In the genomic region with DNA sequence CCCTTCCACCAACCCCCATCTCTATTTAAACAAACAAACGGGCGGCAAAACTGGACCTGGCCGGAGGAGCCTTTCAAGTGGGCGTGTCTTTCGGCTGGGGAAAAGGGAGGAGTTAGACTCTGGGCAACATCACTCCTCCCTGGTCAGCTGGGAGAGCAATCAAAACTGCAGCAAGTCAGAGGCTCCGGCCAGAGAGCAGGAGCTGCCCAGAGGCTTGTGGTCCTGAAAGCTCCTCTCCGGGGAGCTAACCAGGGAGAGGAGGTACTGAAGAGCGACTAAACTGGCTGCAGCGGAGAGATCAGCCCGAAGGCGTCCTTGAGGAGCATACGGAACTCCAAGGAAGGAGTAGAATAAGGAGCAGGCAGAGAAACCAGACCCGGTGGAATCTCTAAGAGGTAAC, we compare ENCODE assay signal across 9 cellular contexts. TPM values are rescaled to one million over a fixed set of nuclear protein-coding genes. Genes with fewer than 3 reads are reported as not detected.
DNase-seq lines count a peak whose midpoint lies in the region; FAIRE-seq and TF ChIP-seq lines count a peak whose summit lies in the region.
"Had no signal": no experiment of that assay in that cellular context is flagged by ENCODE, and none has a peak within 500 bp of the region (broad histone marks: within the 10 kb centered on the region; RNA-seq: fewer than 3 reads in every experiment).

A gene with protein sequence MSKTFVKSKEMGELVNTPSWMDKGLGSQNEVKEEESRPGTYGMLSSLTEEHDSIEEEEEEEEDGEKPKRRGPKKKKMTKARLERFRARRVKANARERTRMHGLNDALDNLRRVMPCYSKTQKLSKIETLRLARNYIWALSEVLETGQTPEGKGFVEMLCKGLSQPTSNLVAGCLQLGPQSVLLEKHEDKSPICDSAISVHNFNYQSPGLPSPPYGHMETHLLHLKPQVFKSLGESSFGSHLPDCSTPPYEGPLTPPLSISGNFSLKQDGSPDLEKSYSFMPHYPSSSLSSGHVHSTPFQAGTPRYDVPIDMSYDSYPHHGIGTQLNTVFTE (plus strand): TSS at position 191 of the 400 bp plus-strand sequence. CDS start 6,466 bp downstream, outside the sequence.

- no peak within 1 kb of the TSS for H3K27ac ChIP-seq in left ventricle myocardium inferior (replicated peaks)

- H3K27me3 ChIP-seq in left ventricle myocardium inferior (ENCODE audit: low read depth), result peaks cover 65% of the 10 kb centered on the region

- no peak within 1 kb of the TSS for H3K4me3 ChIP-seq in left ventricle myocardium inferior

- no peak for TF ChIP-seq CTCF in left ventricle myocardium inferior (IDR thresholded peaks at IDR 0.05; ENCODE audit: borderline replicate concordance)

- H3K9me3 ChIP-seq in left ventricle myocardium inferior (replicated peaks), result no peaks in the 10 kb centered on the region

- H3K36me3 ChIP-seq in left ventricle myocardium inferior, result no peaks in the 10 kb centered on the region

- no peaks in the 10 kb centered on the region for H3K4me1 ChIP-seq in left ventricle myocardium inferior

- DNase-seq in GM04504 (ENCODE audit: low read depth) (peak; percentile 21), Kasumi-1 (lab: John Stamatoyannopoulos, UW) (peak; percentile 39 to 55), left ventricle myocardium inferior (peak; percentile 19), renal cortical epithelial cell (ENCODE audit: low read depth) (peak; percentile 73), H54 (ENCODE audit: insufficient read length, low spot score) (no peak), NCI-H1436 (lab: John Stamatoyannopoulos, UW) (no peak), NCI-H1436 treated with DMSO at 0.1 percent for 48 hours (lab: John Stamatoyannopoulos, UW) (no peak)
- DNase-seq in activated CD4-positive, alpha-beta T cell treated with anti-CD3 and anti-CD28 coated beads, Interleukin-2, amount 50 U/mL, for 1 hour, result peak; percentile 12

- FAIRE-seq in H54 (lab: Jason Lieb, UNC), result no peak

- no peak for TF ChIP-seq POLR2A in H54 (IDR thresholded peaks at IDR 0.05; ENCODE audit: low read depth, low read length)

- intact Hi-C loops in left ventricle myocardium inferior (cut with micrococcal nuclease), result no loop called here

RNA-seq across cellular contexts. Expression of the gene that starts here (rescaled TPM):
- total RNA-seq in left ventricle myocardium inferior (not detected), renal cortical epithelial cell (not detected in 2 replicates)
- total RNA-seq: mononuclear cell had no signal

Comparison
In these comparisons a context has a peak if more than half of its experiments do, and no peak if none do; other contexts are left out.
1. Peak in DNase-seq in left ventricle myocardium inferior; RNA of the gene not detected or under 1 TPM.
2. Peak in DNase-seq in renal cortical epithelial cell; RNA of the gene not detected or under 1 TPM.
3. DNase-seq: peak in GM04504 (single experiment), Kasumi-1 (2 of 2) and activated CD4-positive, alpha-beta T cell treated with anti-CD3 and anti-CD28 coated beads, Interleukin-2, amount 50 U/mL, for 1 hour (single experiment); none in H54 (single experiment), NCI-H1436 (single experiment) and NCI-H1436 treated with DMSO at 0.1 percent for 48 hours (single experiment).